12 cellular contexts compared by ENCODE assay signal in genomic region chr5:151021771-151022170, GRCh38. TPM values are rescaled to one million over a fixed set of nuclear protein-coding genes. Genes with fewer than 3 reads are reported as not detected.
A peak's percentile ranks its signal among the peaks of the same experiment; 100 is the strongest.
DNase-seq lines count a peak whose midpoint lies in the region; ATAC-seq and TF ChIP-seq lines count a peak whose summit lies in the region.
"Had no signal": no experiment of that assay in that cellular context is flagged by ENCODE, and none has a peak within 500 bp of the region (broad histone marks: within the 10 kb centered on the region; RNA-seq: fewer than 3 reads in every experiment).

No MANE protein-coding gene starts in this region.

- H3K9me3 ChIP-seq in left ventricle myocardium inferior (replicated peaks) (no peaks in the 10 kb centered on the region), hepatocyte (ENCODE audit: low read depth) (no peaks in the 10 kb centered on the region), parathyroid adenoma (ENCODE audit: control insufficient read depth, low read length) (no peaks in the 10 kb centered on the region), uterus (no peaks in the 10 kb centered on the region)

- H3K4me2 ChIP-seq in hepatocyte (peak overlapping the region; percentile 96), parathyroid adenoma (ENCODE audit: low read length) (peak overlapping the region; percentile 85)

- no peak overlapping the region for H3K9ac ChIP-seq in parathyroid adenoma

- H3K9me2 ChIP-seq in hepatocyte (replicated peaks; ENCODE audit: insufficient read depth), result no peaks in the 10 kb centered on the region

- no peak for TF ChIP-seq POLR2A in uterus (IDR thresholded peaks at IDR 0.05)

- peaks cover 75% of the 10 kb centered on the region for H3K4me1 ChIP-seq in left ventricle myocardium inferior
- no peaks in the 10 kb centered on the region for H3K4me1 ChIP-seq in hepatocyte (ENCODE audit: insufficient read depth)
- peaks cover 16% of the 10 kb centered on the region for H3K4me1 ChIP-seq in parathyroid adenoma
- H3K4me1 ChIP-seq in uterus, result no peaks in the 10 kb centered on the region

- no peaks in the 10 kb centered on the region for H3K27me3 ChIP-seq in left ventricle myocardium inferior (ENCODE audit: low read depth)
- H3K27me3 ChIP-seq in hepatocyte, result no peaks in the 10 kb centered on the region
- H3K27me3 ChIP-seq in parathyroid adenoma (ENCODE audit: control insufficient read depth, insufficient read depth, low read length), result no peaks in the 10 kb centered on the region
- no peaks in the 10 kb centered on the region for H3K27me3 ChIP-seq in uterus

- H4K20me1 ChIP-seq in hepatocyte (ENCODE audit: insufficient read depth, poor library complexity, severe bottlenecking), result no peaks in the 10 kb centered on the region

- H3K4me3 ChIP-seq in left ventricle myocardium inferior (peak overlapping the region; percentile 97), hepatocyte (no peak overlapping the region), parathyroid adenoma (ENCODE audit: low read depth, low read length) (peak overlapping the region; percentile 79), uterus (peak overlapping the region; percentile 80 to 83)

- WGBS in hepatocyte (ENCODE audit: low lambda C conversion rate, missing lambda C conversion rate), result 94% methylated on average over 7 of the region's 7 CpGs

- no peak for DNase-seq in left ventricle myocardium inferior
- DNase-seq in Right ventricle myocardium inferior (ENCODE audit: missing footprints), result no peak
- DNase-seq in hepatocyte (ENCODE audit: low spot score), result no peak
- DNase-seq in uterus, result no peak
- no peak for DNase-seq in T1000 (lab: John Stamatoyannopoulos, UW)
- no peak for DNase-seq in NCI-H2196 treated with DMSO at 0.1 percent for 48 hours (lab: John Stamatoyannopoulos, UW; ENCODE audit: unreplicated experiment)
- no peak for DNase-seq in A172 (ENCODE audit: low spot score)
- DNase-seq: activated CD4-positive, alpha-beta memory T cell treated with anti-CD3 and anti-CD28 coated beads, Interleukin-2, amount 10 ng/mL, durations not matched to agents 7 days and 5 days; activated naive CD4-positive, alpha-beta T cell treated with anti-CD3 and anti-CD28 coated beads for 36 hours; mesendoderm; NCI-H446 had no signal

- H2AFZ ChIP-seq in hepatocyte, result no peak overlapping the region
- H2AFZ ChIP-seq in parathyroid adenoma, result no peak overlapping the region

- H3K79me2 ChIP-seq in hepatocyte (no peaks in the 10 kb centered on the region), parathyroid adenoma (no peaks in the 10 kb centered on the region)

- H3K27ac ChIP-seq in left ventricle myocardium inferior (replicated peaks) (peak overlapping the region; percentile 97), hepatocyte (no peak overlapping the region), parathyroid adenoma (peak overlapping the region; percentile 60), uterus (peak overlapping the region; percentile 81 to 91)

- intact Hi-C loops in left ventricle myocardium inferior (cut with micrococcal nuclease), result no loop called here
- intact Hi-C loops in Right ventricle myocardium inferior (cut with DNase I), result no loop called here
- intact Hi-C loops in uterus (cut with DNase I; ENCODE audit: low total_unique reads), result no loop called here

- peaks cover 26% of the 10 kb centered on the region for H3K36me3 ChIP-seq in left ventricle myocardium inferior
- H3K36me3 ChIP-seq in hepatocyte (replicated peaks; ENCODE audit: insufficient read depth, low read depth), result no peaks in the 10 kb centered on the region
- no peaks in the 10 kb centered on the region for H3K36me3 ChIP-seq in parathyroid adenoma (ENCODE audit: control insufficient read depth, insufficient read depth, low read length)
- H3K36me3 ChIP-seq in uterus, result no peaks in the 10 kb centered on the region

- no peak for TF ChIP-seq CTCF in left ventricle myocardium inferior (IDR thresholded peaks at IDR 0.05; ENCODE audit: borderline replicate concordance)
- TF ChIP-seq CTCF in hepatocyte (IDR thresholded peaks at IDR 0.05; ENCODE audit: poor library complexity), result no peak
- TF ChIP-seq CTCF in parathyroid adenoma (IDR thresholded peaks at IDR 0.05), result no peak
- no peak for TF ChIP-seq CTCF in uterus (IDR thresholded peaks at IDR 0.05)

- ATAC-seq in Right ventricle myocardium inferior, result no peak

RNA-seq across cellular contexts. Expression of gene GPX3, which starts 1.4 kb away (rescaled TPM):
- total RNA-seq in left ventricle myocardium inferior (744 TPM), Right ventricle myocardium inferior (627 TPM), hepatocyte (40.9 and 58.6 TPM in 2 replicates), uterus (1,000 to 10,000 TPM in 1 of 4 donors, 100 to 1,000 TPM in 2, 1 to 10 TPM in 1; 5.7 to 1,241 (median 263) TPM)
- 66.2 and 69.9 TPM in 2 replicates for polyA plus RNA-seq in hepatocyte
- not detected in 2 replicates for total RNA-seq in A172 (2014; rRNA removed; shearing (Covaris generic))
- total RNA-seq: activated CD4-positive, alpha-beta memory T cell treated with anti-CD3 and anti-CD28 coated beads, Interleukin-2, amount 10 ng/mL, durations not matched to agents 7 days and 5 days; activated naive CD4-positive, alpha-beta T cell treated with anti-CD3 and anti-CD28 coated beads for 36 hours had no signal

RNA-seq across cellular contexts. Expression of gene TNIP1, which starts 59.1 kb away (rescaled TPM):
- total RNA-seq in left ventricle myocardium inferior (131 TPM), Right ventricle myocardium inferior (114 TPM), hepatocyte (54.3 and 64.6 TPM in 2 replicates), uterus (10 to 100 TPM; 35.6 to 70.8 (median 50.7) TPM)
- 48.0 and 57.0 TPM in 2 replicates for polyA plus RNA-seq in hepatocyte
- total RNA-seq in A172 (2014; rRNA removed; shearing (Covaris generic)), result 125 and 132 TPM in 2 replicates
